1 cellular context compared by ENCODE assay signal in the genomic region with DNA sequence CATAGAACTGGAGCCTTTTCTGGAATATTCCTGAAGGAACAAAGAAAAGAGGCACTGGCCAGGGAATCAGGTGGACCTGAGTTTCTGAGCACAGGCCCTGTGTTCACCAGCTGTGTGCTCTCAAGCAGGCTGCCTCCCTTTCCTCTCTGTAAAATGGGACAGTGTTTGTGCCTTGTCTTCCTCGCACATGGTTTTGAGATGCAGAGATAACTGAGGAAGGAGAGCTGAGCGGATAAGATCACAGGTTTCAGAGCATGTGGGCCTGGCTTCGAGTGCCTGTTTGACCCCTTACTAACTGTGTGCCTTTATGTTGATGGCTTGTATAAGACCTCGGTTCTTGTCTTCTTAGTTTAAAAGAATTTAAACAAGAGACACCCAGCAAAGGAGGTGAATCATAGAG.
TF ChIP-seq lines count a peak whose summit lies in the region.

No MANE protein-coding gene starts in this region.

TF ChIP-seq in SK-N-SH treated with all-trans-retinoic acid at 6 μM for 48 hours, 23 proteins besides CTCF, POLR2A, EP300 and RAD21 (continued from another document):
- TF ChIP-seq TSHZ2 (CRISPR knock-in tag; IDR thresholded peaks at IDR 0.05) (no peak), GLIS3 (CRISPR knock-in tag; IDR thresholded peaks at IDR 0.05) (no peak), ZC3H10 (CRISPR knock-in tag; IDR thresholded peaks at IDR 0.05) (no peak)
